1 cellular context compared by ENCODE assay signal in genomic region chr3:29919551-29919950, GRCh38.
TF ChIP-seq lines count a peak whose summit lies in the region.

No MANE protein-coding gene starts in this region.

TF ChIP-seq in GM23338, 12 proteins besides CTCF, POLR2A, EP300 and RAD21 (continued from another document):
- no peak for TF ChIP-seq ZNF462 (CRISPR knock-in tag; IDR thresholded peaks at IDR 0.05)
TF ChIP-seq in GM23338: peak in this region for 0.
